8 cellular contexts compared by ENCODE assay signal in genomic region chr12:104303538-104304151, GRCh38. TPM values are rescaled to one million over a fixed set of nuclear protein-coding genes. Genes with fewer than 3 reads are reported as not detected.
A peak's percentile ranks its signal among the peaks of the same experiment; 100 is the strongest.
DNase-seq lines count a peak whose midpoint lies in the region; ATAC-seq, FAIRE-seq and TF ChIP-seq lines count a peak whose summit lies in the region.

TSS of gene EID3 (plus strand) at chr12:104303739. CDS start at chr12:104303935, 196 bp downstream.

- peak; percentile 94 for DNase-seq in activated CD4-positive, CD25-positive, alpha-beta regulatory T cell treated with anti-CD3 and anti-CD28 coated beads, Interleukin-2, amount 50 U/mL, for 72 hours
- peak; percentile 91 for DNase-seq in central memory CD4-positive, alpha-beta T cell
- DNase-seq in immature natural killer cell: peak; percentile 91 to 93 (median 92)
- DNase-seq in smooth muscle cell (lab: John Stamatoyannopoulos, UW; ENCODE audit: unreplicated experiment): peak; percentile 67
- no peak for DNase-seq in NOMO-1 treated with dmso at 0.1 percent for 144 hours (lab: John Stamatoyannopoulos, UW; ENCODE audit: unreplicated experiment)
- DNase-seq in HTR-8/SVneo (ENCODE audit: insufficient read length, low spot score): no peak

- no peaks in the 10 kb centered on the region for H3K36me3 ChIP-seq in smooth muscle cell (ENCODE audit: low read depth)

- H3K4me3 Mint-ChIP-seq in immature natural killer cell: peak within 1 kb of the TSS; percentile 95 to 97 (median 97)

- no peaks in the 10 kb centered on the region for H3K9me3 ChIP-seq in smooth muscle cell (replicated peaks; ENCODE audit: low read depth)

- H3K4me2 ChIP-seq in smooth muscle cell: peak within 1 kb of the TSS; percentile 87

- peaks cover 92% of the 10 kb centered on the region for H4K20me1 ChIP-seq in smooth muscle cell (ENCODE audit: low read depth)

- no peak for FAIRE-seq in HTR-8/SVneo (lab: Jason Lieb, UNC)

- no peaks in the 10 kb centered on the region for H3K27me3 ChIP-seq in smooth muscle cell (ENCODE audit: low read depth)

- H3K27ac ChIP-seq in smooth muscle cell (ENCODE audit: low read depth): peak within 1 kb of the TSS; percentile 77

- peaks cover 5% of the 10 kb centered on the region for H3K4me1 ChIP-seq in smooth muscle cell (ENCODE audit: low read depth)

- TF ChIP-seq CTCF in smooth muscle cell (IDR thresholded peaks at IDR 0.05; ENCODE audit: borderline replicate concordance, insufficient read depth, poor library complexity, severe bottlenecking): no peak

- no peaks in the 10 kb centered on the region for H3K9me3 Mint-ChIP-seq in immature natural killer cell

- H3K4me3 ChIP-seq in smooth muscle cell: peak within 1 kb of the TSS; percentile 49

- peaks cover 12% of the 10 kb centered on the region for H3F3A ChIP-seq in smooth muscle cell (ENCODE audit: low read depth)

- H3K9ac ChIP-seq in smooth muscle cell (ENCODE audit: low read depth): peak within 1 kb of the TSS; percentile 75

- H3K79me2 ChIP-seq in smooth muscle cell (ENCODE audit: low read depth): peaks cover 81% of the 10 kb centered on the region

- H3K27me3 Mint-ChIP-seq in immature natural killer cell (ENCODE audit: low read depth in 3 of 3): peaks cover 2 to 3% (median 3%) of the 10 kb centered on the region in 3 donors

- peak within 1 kb of the TSS; percentile 92 to 98 (median 96) for H3K27ac Mint-ChIP-seq in immature natural killer cell

- peak within 1 kb of the TSS; percentile 79 for H2AFZ ChIP-seq in smooth muscle cell (ENCODE audit: low read depth)

- peaks cover 36 to 58% of the 10 kb centered on the region in 2 donors for H3K4me1 Mint-ChIP-seq in immature natural killer cell

- H3K36me3 Mint-ChIP-seq in immature natural killer cell: no peaks in the 10 kb centered on the region

- WGBS in smooth muscle cell (ENCODE audit: low lambda C conversion rate): 40% methylated on average over 41 of the region's 63 CpGs

- ATAC-seq in GM18511 (IDR thresholded peaks at IDR 0.05; ENCODE audit: unreplicated experiment) (peak; percentile 93), HG03025 (IDR thresholded peaks at IDR 0.05; ENCODE audit: low FRiP score, unreplicated experiment) (peak; percentile 63)

RNA-seq across cellular contexts. Expression of gene EID3, which starts in this region (rescaled TPM):
- polyA plus RNA-seq in immature natural killer cell (10 to 100 TPM in 1 of 3 donors, 1 to 10 TPM in 2; 5.4 to 15.7 (median 9.5) TPM), smooth muscle cell (1.1 and 1.5 TPM in 2 replicates)
- total RNA-seq in smooth muscle cell: 2.5 and 4.0 TPM in 2 replicates

Comparison
In these comparisons a context has a peak if more than half of its experiments do, and no peak if none do; other contexts are left out.
1. DNase-seq: peak in activated CD4-positive, CD25-positive, alpha-beta regulatory T cell treated with anti-CD3 and anti-CD28 coated beads, Interleukin-2, amount 50 U/mL, for 72 hours (single experiment), central memory CD4-positive, alpha-beta T cell (single experiment), immature natural killer cell (3 of 3) and smooth muscle cell (single experiment); none in NOMO-1 treated with dmso at 0.1 percent for 144 hours (single experiment) and HTR-8/SVneo (single experiment).